10 cellular contexts compared by ENCODE assay signal in the genomic region with DNA sequence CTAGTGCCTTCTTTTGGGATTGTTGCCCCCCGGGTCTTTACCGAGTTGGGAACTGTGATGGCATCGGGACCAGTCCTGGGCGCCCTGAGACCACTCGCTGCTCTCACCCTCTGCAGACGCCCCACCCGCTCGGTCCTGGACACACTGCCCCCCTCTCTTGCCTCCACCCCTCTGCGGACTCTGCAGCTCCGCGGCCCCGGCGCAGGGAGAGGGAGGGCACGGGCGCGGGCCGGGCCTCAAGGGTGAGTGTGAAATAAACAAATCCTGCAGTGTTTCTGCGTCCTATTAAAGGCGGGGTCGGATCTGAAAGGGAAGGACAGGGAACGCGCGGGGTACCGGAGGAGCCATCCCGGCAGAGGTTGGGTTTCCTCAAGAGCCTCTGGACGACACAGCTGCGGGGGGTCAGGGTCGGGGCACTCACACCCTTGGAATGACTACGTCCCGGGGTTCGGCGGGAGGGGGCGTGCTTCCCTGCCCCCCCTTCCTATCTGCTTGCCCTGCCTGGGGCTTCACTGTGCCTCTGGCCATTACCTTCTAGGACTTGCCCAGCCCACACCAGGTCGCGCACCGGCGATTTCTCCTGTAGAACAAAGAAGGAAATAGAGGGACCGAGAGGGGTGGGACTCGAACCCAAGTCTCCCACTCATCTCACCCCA. TPM values are rescaled to one million over a fixed set of nuclear protein-coding genes. Genes with fewer than 3 reads are reported as not detected.
DNase-seq lines count a peak whose midpoint lies in the region; ATAC-seq lines count a peak whose summit lies in the region.
"Had no signal": no experiment of that assay in that cellular context is flagged by ENCODE, and none has a peak within 500 bp of the region (broad histone marks: within the 10 kb centered on the region; RNA-seq: fewer than 3 reads in every experiment).

No MANE protein-coding gene starts in this region.

- peaks cover 5% of the 10 kb centered on the region for H3K4me1 ChIP-seq in iPS-18a (ENCODE audit: control insufficient read depth, low read depth, low read length)

- H3K36me3 ChIP-seq in iPS-18a (ENCODE audit: control insufficient read depth, low read depth, low read length) = no peaks in the 10 kb centered on the region

- H3K36me3 Mint-ChIP-seq in activated T-helper 1 cell treated with anti-CD3 and anti-CD28 coated beads, Interleukin-12 subunit alpha, Interleukin-12 subunit beta, Interleukin-2, Interleukin-4 antibody, amounts not matched to agents 30 ng/mL and 10 ng/mL and 1 ng/mL, durations not matched to agents 14 hours and 24 hours and 36 hours (ENCODE audit: low read depth) = peaks cover 8% of the 10 kb centered on the region
- H3K36me3 Mint-ChIP-seq in stimulated activated naive B cell treated with anti-CD40 and anti-IgM and Interleukin-4, amounts not matched to agents 10 μg/mL and 1 μg/mL and 100 μg/mL, for 72 hours = peaks cover 0 to 4% of the 10 kb centered on the region in 2 donors

- peaks cover 100% of the 10 kb centered on the region for H3K27me3 ChIP-seq in iPS-18a (ENCODE audit: control insufficient read depth, insufficient read depth, low read length)

- ATAC-seq in stimulated activated naive B cell treated with anti-CD40 and anti-IgM and Interleukin-4, amounts not matched to agents 10 μg/mL and 1 μg/mL and 100 μg/mL, for 72 hours (replicated peaks) = no peak
- no peak for ATAC-seq in HG03439 (IDR thresholded peaks at IDR 0.05; ENCODE audit: unreplicated experiment)

- H3K4me3 Mint-ChIP-seq in activated T-helper 1 cell treated with anti-CD3 and anti-CD28 coated beads, Interleukin-12 subunit alpha, Interleukin-12 subunit beta, Interleukin-2, Interleukin-4 antibody, amounts not matched to agents 30 ng/mL and 10 ng/mL and 1 ng/mL, durations not matched to agents 14 hours and 24 hours and 36 hours = peak overlapping the region; percentile 66
- H3K4me3 Mint-ChIP-seq in stimulated activated naive B cell treated with anti-CD40 and anti-IgM and Interleukin-4, amounts not matched to agents 10 μg/mL and 1 μg/mL and 100 μg/mL, for 72 hours = peak overlapping the region; percentile 63 to 73

- peaks cover 34% of the 10 kb centered on the region for H3K4me1 Mint-ChIP-seq in activated T-helper 1 cell treated with anti-CD3 and anti-CD28 coated beads, Interleukin-12 subunit alpha, Interleukin-12 subunit beta, Interleukin-2, Interleukin-4 antibody, amounts not matched to agents 30 ng/mL and 10 ng/mL and 1 ng/mL, durations not matched to agents 14 hours and 24 hours and 36 hours (ENCODE audit: low read depth)
- H3K4me1 Mint-ChIP-seq in stimulated activated naive B cell treated with anti-CD40 and anti-IgM and Interleukin-4, amounts not matched to agents 10 μg/mL and 1 μg/mL and 100 μg/mL, for 72 hours = peaks cover 26 to 69% of the 10 kb centered on the region in 2 donors

- no peaks in the 10 kb centered on the region for H3K9me3 ChIP-seq in iPS-18a (ENCODE audit: control insufficient read depth, low read depth, low read length)

- DNase-seq in DMS 273 (lab: John Stamatoyannopoulos, UW; ENCODE audit: unreplicated experiment) = peak; percentile 54
- no peak for DNase-seq in DMS 273 treated with DMSO at 0.1 percent for 48 hours (lab: John Stamatoyannopoulos, UW)
- no peak for DNase-seq in activated T-helper 1 cell treated with anti-CD3 and anti-CD28 coated beads, Interleukin-12 subunit alpha, Interleukin-12 subunit beta, Interleukin-2, Interleukin-4 antibody, amounts not matched to agents 30 ng/mL and 10 ng/mL and 1 ng/mL, durations not matched to agents 14 hours and 24 hours and 36 hours (ENCODE audit: low spot score)
- DNase-seq in stimulated activated naive B cell treated with anti-CD40 and anti-IgM and Interleukin-4, amounts not matched to agents 10 μg/mL and 1 μg/mL and 100 μg/mL, for 72 hours = no peak
- DNase-seq in central memory CD4-positive, alpha-beta T cell = no peak
- DNase-seq in activated CD4-positive, alpha-beta T cell treated with anti-CD3 and anti-CD28 coated beads for 1 hour = no peak

- H3K9ac ChIP-seq in iPS-18a (ENCODE audit: low read length) = no peak overlapping the region

- peaks cover 16% of the 10 kb centered on the region for H3K27me3 Mint-ChIP-seq in activated T-helper 1 cell treated with anti-CD3 and anti-CD28 coated beads, Interleukin-12 subunit alpha, Interleukin-12 subunit beta, Interleukin-2, Interleukin-4 antibody, amounts not matched to agents 30 ng/mL and 10 ng/mL and 1 ng/mL, durations not matched to agents 14 hours and 24 hours and 36 hours (ENCODE audit: insufficient read depth)
- H3K27me3 Mint-ChIP-seq in stimulated activated naive B cell treated with anti-CD40 and anti-IgM and Interleukin-4, amounts not matched to agents 10 μg/mL and 1 μg/mL and 100 μg/mL, for 72 hours = peaks cover 48 to 74% of the 10 kb centered on the region in 2 donors

- H3K27ac Mint-ChIP-seq in activated T-helper 1 cell treated with anti-CD3 and anti-CD28 coated beads, Interleukin-12 subunit alpha, Interleukin-12 subunit beta, Interleukin-2, Interleukin-4 antibody, amounts not matched to agents 30 ng/mL and 10 ng/mL and 1 ng/mL, durations not matched to agents 14 hours and 24 hours and 36 hours = peak overlapping the region; percentile 52
- peak overlapping the region; percentile 31 for H3K27ac Mint-ChIP-seq in stimulated activated naive B cell treated with anti-CD40 and anti-IgM and Interleukin-4, amounts not matched to agents 10 μg/mL and 1 μg/mL and 100 μg/mL, for 72 hours

- no peaks in the 10 kb centered on the region for H3K9me3 Mint-ChIP-seq in activated T-helper 1 cell treated with anti-CD3 and anti-CD28 coated beads, Interleukin-12 subunit alpha, Interleukin-12 subunit beta, Interleukin-2, Interleukin-4 antibody, amounts not matched to agents 30 ng/mL and 10 ng/mL and 1 ng/mL, durations not matched to agents 14 hours and 24 hours and 36 hours
- H3K9me3 Mint-ChIP-seq in stimulated activated naive B cell treated with anti-CD40 and anti-IgM and Interleukin-4, amounts not matched to agents 10 μg/mL and 1 μg/mL and 100 μg/mL, for 72 hours = peaks cover 0 to 1% of the 10 kb centered on the region in 2 donors

- intact Hi-C loops in activated T-helper 1 cell treated with anti-CD3 and anti-CD28 coated beads, Interleukin-12 subunit alpha, Interleukin-12 subunit beta, Interleukin-2, Interleukin-4 antibody, amounts not matched to agents 30 ng/mL and 10 ng/mL and 1 ng/mL, durations not matched to agents 14 hours and 24 hours and 36 hours (cut with micrococcal nuclease) = no loop called here

- peak overlapping the region; percentile 30 for H3K4me3 ChIP-seq in iPS-18a (ENCODE audit: low read length)

- H3K27ac ChIP-seq in iPS-18a (ENCODE audit: low read length) = no peak overlapping the region
- H3K27ac ChIP-seq: 22Rv1, VCaP had no signal

RNA-seq across cellular contexts. Expression of a gene that starts 0.5 kb away (rescaled TPM):
- 30.3 and 36.8 TPM in 2 replicates for total RNA-seq in activated T-helper 1 cell treated with anti-CD3 and anti-CD28 coated beads, Interleukin-12 subunit alpha, Interleukin-12 subunit beta, Interleukin-2, Interleukin-4 antibody, amounts not matched to agents 30 ng/mL and 10 ng/mL and 1 ng/mL, durations not matched to agents 14 hours and 24 hours and 36 hours

RNA-seq across cellular contexts. Expression of a gene that starts 4.3 kb away (rescaled TPM):
- total RNA-seq in activated T-helper 1 cell treated with anti-CD3 and anti-CD28 coated beads, Interleukin-12 subunit alpha, Interleukin-12 subunit beta, Interleukin-2, Interleukin-4 antibody, amounts not matched to agents 30 ng/mL and 10 ng/mL and 1 ng/mL, durations not matched to agents 14 hours and 24 hours and 36 hours = 19.3 and 22.4 TPM in 2 replicates

RNA-seq across cellular contexts. Expression of a gene that starts 4.3 kb away (rescaled TPM):
- total RNA-seq in activated T-helper 1 cell treated with anti-CD3 and anti-CD28 coated beads, Interleukin-12 subunit alpha, Interleukin-12 subunit beta, Interleukin-2, Interleukin-4 antibody, amounts not matched to agents 30 ng/mL and 10 ng/mL and 1 ng/mL, durations not matched to agents 14 hours and 24 hours and 36 hours = 29.0 TPM in 2 replicates

RNA-seq across cellular contexts. Expression of a gene that starts 6.3 kb away (rescaled TPM):
- 19.0 and 22.9 TPM in 2 replicates for total RNA-seq in activated T-helper 1 cell treated with anti-CD3 and anti-CD28 coated beads, Interleukin-12 subunit alpha, Interleukin-12 subunit beta, Interleukin-2, Interleukin-4 antibody, amounts not matched to agents 30 ng/mL and 10 ng/mL and 1 ng/mL, durations not matched to agents 14 hours and 24 hours and 36 hours

RNA-seq across cellular contexts. Expression of a gene that starts 13.2 kb away (rescaled TPM):
- total RNA-seq in activated T-helper 1 cell treated with anti-CD3 and anti-CD28 coated beads, Interleukin-12 subunit alpha, Interleukin-12 subunit beta, Interleukin-2, Interleukin-4 antibody, amounts not matched to agents 30 ng/mL and 10 ng/mL and 1 ng/mL, durations not matched to agents 14 hours and 24 hours and 36 hours = 6.2 TPM in 2 replicates
